Comparison of ENCODE assay signal across 16 cellular contexts in genomic region chr2:3296182-3296972, GRCh38.
"Had no signal": no experiment of that assay in that cellular context is flagged by ENCODE, and none has a peak within 500 bp of the region (broad histone marks: within the 10 kb centered on the region; RNA-seq: fewer than 3 reads in every experiment).

No MANE protein-coding gene starts in this region.

- H3K9me3 Mint-ChIP-seq: central memory CD8-positive, alpha-beta T cell; memory B cell; natural killer cell treated with Interleukin-12 subunit alpha and Interleukin-12 subunit beta and Interleukin-15 and Interleukin-18, amount 100 ng/mL, for 72 hours; stimulated activated naive CD8-positive, alpha-beta T cell treated with anti-CD3 and anti-CD28 coated beads, Interleukin-15, Interleukin-2, amounts not matched to agents 100 ng/mL and 50 ng/mL, for 24 hours had no signal

- H3K27ac ChIP-seq: heart left ventricle, left lung, lower lobe of right lung, sigmoid colon, skin epidermis, thoracic aorta, transverse colon had no signal

- H3K27me3 ChIP-seq: heart left ventricle, left lung, sigmoid colon, transverse colon had no signal

- DNase-seq: effector memory CD4-positive, alpha-beta T cell; heart left ventricle; left lung; midbrain; stimulated activated CD4-positive, alpha-beta T cell treated with anti-CD3 and anti-CD28 coated beads, Interleukin-2, amount 100 ng/mL, for 48 hours; substantia nigra; transverse colon had no signal

- H3K27me3 Mint-ChIP-seq: central memory CD8-positive, alpha-beta T cell; memory B cell; natural killer cell treated with Interleukin-12 subunit alpha and Interleukin-12 subunit beta and Interleukin-15 and Interleukin-18, amount 100 ng/mL, for 72 hours; stimulated activated naive CD8-positive, alpha-beta T cell treated with anti-CD3 and anti-CD28 coated beads, Interleukin-15, Interleukin-2, amounts not matched to agents 100 ng/mL and 50 ng/mL, for 24 hours had no signal

- ATAC-seq: esophagus mucosa; heart left ventricle; left lung; lower lobe of right lung; natural killer cell treated with Interleukin-12 subunit alpha and Interleukin-12 subunit beta and Interleukin-15 and Interleukin-18, amount 100 ng/mL, for 72 hours had no signal

- H3K4me3 Mint-ChIP-seq: central memory CD8-positive, alpha-beta T cell; memory B cell; natural killer cell treated with Interleukin-12 subunit alpha and Interleukin-12 subunit beta and Interleukin-15 and Interleukin-18, amount 100 ng/mL, for 72 hours; stimulated activated naive CD8-positive, alpha-beta T cell treated with anti-CD3 and anti-CD28 coated beads, Interleukin-15, Interleukin-2, amounts not matched to agents 100 ng/mL and 50 ng/mL, for 24 hours had no signal

- H3K27ac Mint-ChIP-seq: memory B cell; natural killer cell treated with Interleukin-12 subunit alpha and Interleukin-12 subunit beta and Interleukin-15 and Interleukin-18, amount 100 ng/mL, for 72 hours; stimulated activated naive CD8-positive, alpha-beta T cell treated with anti-CD3 and anti-CD28 coated beads, Interleukin-15, Interleukin-2, amounts not matched to agents 100 ng/mL and 50 ng/mL, for 24 hours had no signal

- H3K9me3 ChIP-seq: heart left ventricle, left lung, lower lobe of right lung, sigmoid colon, thoracic aorta, transverse colon had no signal

- H3K36me3 ChIP-seq: left lung, lower lobe of right lung, sigmoid colon, thoracic aorta, transverse colon had no signal

- H3K4me3 ChIP-seq: heart left ventricle, left lung, lower lobe of right lung, sigmoid colon, skin epidermis, thoracic aorta, transverse colon had no signal

- H3K4me1 ChIP-seq: heart left ventricle, left lung, lower lobe of right lung, sigmoid colon, transverse colon had no signal
